8 cellular contexts compared by ENCODE assay signal in genomic region chr6:42929088-42929927, GRCh38. TPM values are rescaled to one million over a fixed set of nuclear protein-coding genes. Genes with fewer than 3 reads are reported as not detected.
DNase-seq lines count a peak whose midpoint lies in the region; ATAC-seq, FAIRE-seq and TF ChIP-seq lines count a peak whose summit lies in the region.

Gene CNPY3 (plus strand): TSS chr6:42929480. CDS start chr6:42929571, 91 bp downstream.

- DNase-seq in GM12891 (ENCODE audit: insufficient read length, low spot score) (peak; percentile 76), NCI-H1436 treated with DMSO at 0.1 percent for 48 hours (lab: John Stamatoyannopoulos, UW) (peak; percentile 92), T-cell (peak; percentile 85 to 98 (median 93)), cardiac septum (ENCODE audit: low spot score) (peak; percentile 96), pons (ENCODE audit: low spot score) (peak; percentile 98), type B pancreatic cell (ENCODE audit: extremely low spot score, unreplicated experiment) (peak; percentile 94)

- H3K4me1 Mint-ChIP-seq in T-cell: peaks cover 43 to 52% (median 51%) of the 10 kb centered on the region in 3 donors
- peaks cover 23% of the 10 kb centered on the region for H3K4me1 Mint-ChIP-seq in type B pancreatic cell (ENCODE audit: unreplicated experiment)

- peak within 1 kb of the TSS; percentile 98 to 99 for H3K27ac Mint-ChIP-seq in T-cell
- peak within 1 kb of the TSS; percentile 99 for H3K27ac Mint-ChIP-seq in type B pancreatic cell

- WGBS in adipose tissue, 3 donors: 0% methylated on average over 58 to 67 of the region's 67 CpGs

- H3K36me3 Mint-ChIP-seq in T-cell (peaks cover 17% of the 10 kb centered on the region), type B pancreatic cell (peaks cover 8% of the 10 kb centered on the region)

- POLR2A ChIA-PET in T-cell (lab: Charles Lee): interaction anchor here (0.6 to 2.4 kb wide), 21 partner anchors 29 to 1458 kb away, joined by 3 to 25 read pairs (median 4); partner anchors contain the start of genes KLHDC3 (in 2 of the 2), PPP2R5D (in 2 of the 2), HSP90AB1 (in 1 of the 2) and KLC4 (in 1 of the 2)

- peak; percentile 94 for FAIRE-seq in GM12891 (lab: Jason Lieb, UNC)

- H3K27me3 Mint-ChIP-seq in T-cell (no peaks in the 10 kb centered on the region), type B pancreatic cell (no peaks in the 10 kb centered on the region)

- CTCF ChIA-PET in T-cell (lab: Charles Lee): interaction anchor here (0.5 to 2.2 kb wide), 14 partner anchors 28 to 945 kb away, joined by 3 to 22 read pairs (median 3); partner anchors contain the start of genes KLHDC3 (in 1 of the 2), MEA1 (in 1 of the 2), PPP2R5D (in 1 of the 2) and RPL7L1 (in 1 of the 2)

- H3K4me3 Mint-ChIP-seq in T-cell (peak within 1 kb of the TSS; percentile 86 to 99 (median 96)), type B pancreatic cell (peak within 1 kb of the TSS; percentile 99)

- H3K9me3 Mint-ChIP-seq in T-cell: no peaks in the 10 kb centered on the region
- H3K9me3 Mint-ChIP-seq in type B pancreatic cell: no peaks in the 10 kb centered on the region

- peak; percentile 75 for TF ChIP-seq POLR2A in GM12891 (IDR thresholded peaks at IDR 0.05; ENCODE audit: low read depth, low read length)

- intact Hi-C loops in cardiac septum (cut with DNase I): no loop called here

- ATAC-seq in HG02840 (IDR thresholded peaks at IDR 0.05; ENCODE audit: low FRiP score, unreplicated experiment): peak; percentile 74
- peak; percentile 85 to 87 (median 86) for ATAC-seq in T-cell (replicated peaks in 1 of 4)

- no peak for TF ChIP-seq CTCF in type B pancreatic cell (conservative IDR thresholded peaks at IDR 0.05)

- H3K27ac ChIP-seq in adipose tissue (ENCODE audit: low read depth, low read length): peak within 1 kb of the TSS; percentile 54

TF ChIP-seq in GM12891, 5 proteins besides CTCF, POLR2A, EP300 and RAD21:
- no peak for TF ChIP-seq POU2F2 (IDR thresholded peaks at IDR 0.05; ENCODE audit: low read depth, low read length)
- TF ChIP-seq PAX5 (IDR thresholded peaks at IDR 0.05; ENCODE audit: insufficient read depth, low read length, severe bottlenecking): no peak
- TF ChIP-seq TAF1 (IDR thresholded peaks at IDR 0.05; ENCODE audit: low read depth, low read length): peak; percentile 48
- TF ChIP-seq SPI1 (IDR thresholded peaks at IDR 0.05; ENCODE audit: low read depth, low read length): 0 out of 2 replicates have a peak, but pooled peaks have one; percentile 24
- peak; percentile 70; the same call in 1 of the 2 replicates for TF ChIP-seq POLR2AphosphoS5 (IDR thresholded peaks at IDR 0.05; ENCODE audit: low read depth, low read length)

RNA-seq across cellular contexts. Expression of gene CNPY3, which starts in this region (rescaled TPM):
- polyA plus RNA-seq in GM12891 (2012; ENCODE audit: low read depth, missing spikeins): 67.4 TPM
- 10 to 100 TPM; 51.2 to 86.2 (median 79.4) TPM for total RNA-seq in T-cell
- polyA plus RNA-seq in adipose tissue: 10 to 100 TPM; 19.9 to 61.0 (median 23.6) TPM
- 19.8 TPM for total RNA-seq in cardiac septum
- total RNA-seq in type B pancreatic cell (ENCODE audit: low replicate concordance): 37.9 and 57.6 TPM in 2 replicates

Comparison
In these comparisons a context has a peak if more than half of its experiments do, and no peak if none do; other contexts are left out.
1. Peak in every context shown above with its lines: DNase-seq, ATAC-seq and H3K27ac ChIP-seq.